ENCODE assay signal across 8 cellular contexts in genomic region chr17:75153854-75154194, GRCh38. TPM values are rescaled to one million over a fixed set of nuclear protein-coding genes. Genes with fewer than 3 reads are reported as not detected.
DNase-seq lines count a peak whose midpoint lies in the region; ATAC-seq and TF ChIP-seq lines count a peak whose summit lies in the region.

No MANE protein-coding gene starts in this region.

- H3K9me3 ChIP-seq in cardiac muscle cell (ENCODE audit: low read depth) (no peaks in the 10 kb centered on the region), osteoblast (ENCODE audit: low read depth, low read length) (no peaks in the 10 kb centered on the region)

- H3K79me2 ChIP-seq in osteoblast (ENCODE audit: insufficient read depth, low read length): peaks cover 53% of the 10 kb centered on the region

- H3K4me3 ChIP-seq in cardiac muscle cell (peak overlapping the region; percentile 94), osteoblast (ENCODE audit: insufficient read depth, low read length) (peak overlapping the region; percentile 96)

- peaks cover 17% of the 10 kb centered on the region for H4K20me1 ChIP-seq in osteoblast (ENCODE audit: insufficient read depth, low read length)

- H3K27me3 ChIP-seq in cardiac muscle cell (no peaks in the 10 kb centered on the region), osteoblast (ENCODE audit: insufficient read depth, low read length) (no peaks in the 10 kb centered on the region)

- peak overlapping the region; percentile 62 for H2AFZ ChIP-seq in osteoblast (ENCODE audit: low read length)

- H3K36me3 ChIP-seq in cardiac muscle cell (no peaks in the 10 kb centered on the region), osteoblast (ENCODE audit: insufficient read depth, low read length) (peaks cover 3% of the 10 kb centered on the region)

- H3K4me1 ChIP-seq in cardiac muscle cell (ENCODE audit: low read depth) (peaks cover 7% of the 10 kb centered on the region), osteoblast (ENCODE audit: insufficient read depth, low read length) (peaks cover 15% of the 10 kb centered on the region)

- DNase-seq in cardiac muscle cell (ENCODE audit: low read depth in 1 of 2, low spot score in 1 of 2) (no peak), left cardiac atrium (no peak), T1000 (lab: John Stamatoyannopoulos, UW) (peak; percentile 49), osteoblast (ENCODE audit: insufficient read length, low spot score, missing footprints) (peak; percentile 88), SIG-M5 (lab: John Stamatoyannopoulos, UW) (no peak), LoVo (ENCODE audit: low spot score) (no peak)

- TF ChIP-seq CTCF in cardiac muscle cell (IDR thresholded peaks at IDR 0.05; ENCODE audit: low read depth, low read length) (no peak), osteoblast (IDR thresholded peaks at IDR 0.05; ENCODE audit: extremely low read depth, low read depth, low read length) (no peak)

- ATAC-seq in left cardiac atrium: no peak
- peak; percentile 9 for ATAC-seq in HG03064 (IDR thresholded peaks at IDR 0.05; ENCODE audit: low read depth, unreplicated experiment)
- peak; percentile 14 for ATAC-seq in esophagus mucosa

- H3K27ac ChIP-seq in cardiac muscle cell (peak overlapping the region; percentile 88), osteoblast (ENCODE audit: low read depth, low read length) (peak overlapping the region; percentile 76)

- H3K4me2 ChIP-seq in osteoblast (ENCODE audit: insufficient read depth, low read length): peak overlapping the region; percentile 100

- intact Hi-C loops in left cardiac atrium (cut with DNase I): no loop called here

RNA-seq across cellular contexts. Expression of gene JPT1, which starts 0.5 kb away (rescaled TPM):
- total RNA-seq in cardiac muscle cell: 175 and 209 TPM in 2 replicates
- 136 and 201 TPM in 2 replicates for polyA plus RNA-seq in cardiac muscle cell
- total RNA-seq in left cardiac atrium: 10 to 100 TPM; 16.4 to 19.7 TPM
- total RNA-seq in esophagus mucosa: 328 TPM
- 55.7 and 60.8 TPM in 2 replicates for total RNA-seq in osteoblast

RNA-seq across cellular contexts. Expression of gene NT5C, which starts 22.3 kb away (rescaled TPM):
- total RNA-seq in cardiac muscle cell: 204 and 233 TPM in 2 replicates
- polyA plus RNA-seq in cardiac muscle cell: 168 and 174 TPM in 2 replicates
- 10 to 100 TPM; 27.2 to 28.4 TPM for total RNA-seq in left cardiac atrium
- total RNA-seq in esophagus mucosa: 66.6 TPM
- total RNA-seq in osteoblast: 48.1 and 53.9 TPM in 2 replicates

RNA-seq across cellular contexts. Expression of gene SUMO2, which starts 28.9 kb away (rescaled TPM):
- total RNA-seq in cardiac muscle cell: 91.3 and 109 TPM in 2 replicates
- 485 and 542 TPM in 2 replicates for polyA plus RNA-seq in cardiac muscle cell
- total RNA-seq in left cardiac atrium: 100 to 1,000 TPM; 231 to 246 TPM
- 317 TPM for total RNA-seq in esophagus mucosa
- 92.6 and 96.4 TPM in 2 replicates for total RNA-seq in osteoblast

RNA-seq across cellular contexts. Expression of gene ARMC7, which starts 44.1 kb away (rescaled TPM):
- 8.8 and 10.0 TPM in 2 replicates for total RNA-seq in cardiac muscle cell
- 5.7 and 6.5 TPM in 2 replicates for polyA plus RNA-seq in cardiac muscle cell
- 1 to 10 TPM; 5.8 to 6.7 TPM for total RNA-seq in left cardiac atrium
- total RNA-seq in esophagus mucosa: 6.3 TPM
- 3.2 and 3.3 TPM in 2 replicates for total RNA-seq in osteoblast

RNA-seq across cellular contexts. Expression of gene NUP85, which starts 51.7 kb away (rescaled TPM):
- total RNA-seq in cardiac muscle cell: 23.4 and 32.7 TPM in 2 replicates
- polyA plus RNA-seq in cardiac muscle cell: 51.9 and 59.0 TPM in 2 replicates
- 10 to 100 TPM; 28.6 to 37.9 TPM for total RNA-seq in left cardiac atrium
- 43.0 TPM for total RNA-seq in esophagus mucosa
- total RNA-seq in osteoblast: 26.4 and 26.5 TPM in 2 replicates

Comparison
In these comparisons a context has a peak if more than half of its experiments do, and no peak if none do; other contexts are left out.
1. DNase-seq: peak in T1000 (single experiment) and osteoblast (single experiment); none in cardiac muscle cell (0 of 2), left cardiac atrium (single experiment), SIG-M5 (single experiment) and LoVo (single experiment).
2. ATAC-seq: peak in HG03064 (single experiment) and esophagus mucosa (single experiment); none in left cardiac atrium (0 of 2).